33 cellular contexts compared by ENCODE assay signal in genomic region chr1:3837200-3837599, GRCh38.
"Had no signal": no experiment of that assay in that cellular context is flagged by ENCODE, and none has a peak within 500 bp of the region (broad histone marks: within the 10 kb centered on the region; RNA-seq: fewer than 3 reads in every experiment).

No MANE protein-coding gene starts in this region.

- H3K4me1 ChIP-seq: esophagus muscularis mucosa, foreskin keratinocyte, gastrocnemius medialis, heart left ventricle had no signal

- H3K27me3 ChIP-seq: brain microvascular endothelial cell, dorsolateral prefrontal cortex, esophagus muscularis mucosa, foreskin keratinocyte, gastrocnemius medialis, heart left ventricle had no signal

- H3K27me3 Mint-ChIP-seq: activated CD8-positive, alpha-beta T cell treated with anti-CD3 and anti-CD28 coated beads for 36 hours; activated naive CD8-positive, alpha-beta T cell; central memory CD8-positive, alpha-beta T cell; dendritic cell treated with granulocyte-macrophage colony-stimulating factor and Interleukin-4, amounts not matched to agents 40 ng/mL and 50 ng/mL, for 4 days; T-helper 17 cell had no signal

- H3K4me3 ChIP-seq: coronary artery, dorsolateral prefrontal cortex, esophagus muscularis mucosa, gastrocnemius medialis, heart left ventricle had no signal

- H3K9me3 Mint-ChIP-seq: central memory CD8-positive, alpha-beta T cell had no signal

- H3K27ac Mint-ChIP-seq: activated CD8-positive, alpha-beta T cell treated with anti-CD3 and anti-CD28 coated beads for 36 hours; activated naive CD8-positive, alpha-beta T cell; activated T-helper 1 cell treated with anti-CD3 and anti-CD28 coated beads, Interleukin-12 subunit alpha, Interleukin-12 subunit beta, Interleukin-2, Interleukin-4 antibody, amounts not matched to agents 30 ng/mL and 10 ng/mL and 1 ng/mL, durations not matched to agents 14 hours and 24 hours and 36 hours; activated T-helper 2 cell treated with anti-CD3 and anti-CD28 coated beads, Interferon-gamma antibody, Interleukin-2, Interleukin-4, amounts not matched to agents 10 μg/mL and 5 μg/mL and 100 μg/mL, durations not matched to agents 14 hours and 24 hours and 36 hours; dendritic cell treated with granulocyte-macrophage colony-stimulating factor and Interleukin-4, amounts not matched to agents 40 ng/mL and 50 ng/mL, for 4 days; endodermal cell; T-helper 17 cell; T-helper 2 cell treated with Interferon-gamma antibody and Interleukin-4, amounts not matched to agents 5 μg/mL and 100 μg/mL, for 36 hours had no signal

- H3K4me1 Mint-ChIP-seq: central memory CD8-positive, alpha-beta T cell; endodermal cell; T-helper 17 cell had no signal

- DNase-seq: activated CD4-positive, alpha-beta T cell treated with anti-CD3 and anti-CD28 coated beads for 4 hours; activated CD4-positive, alpha-beta T cell treated with anti-CD3 and anti-CD28 coated beads, Interleukin-2, amount 50 U/mL, for 1 hour; activated CD4-positive, alpha-beta T cell treated with anti-CD3 and anti-CD28 coated beads, Interleukin-2, amount 50 U/mL, for 48 hours; activated CD4-positive, CD25-positive, alpha-beta regulatory T cell; activated CD4-positive, CD25-positive, alpha-beta regulatory T cell treated with anti-CD3 and anti-CD28 coated beads, Interleukin-2, amount 50 U/mL, for 72 hours; activated CD8-positive, alpha-beta memory T cell treated with anti-CD3 and anti-CD28 coated beads for 24 hours; activated CD8-positive, alpha-beta T cell treated with anti-CD3 and anti-CD28 coated beads for 36 hours; activated gamma-delta T cell treated with Interleukin-2 at 50 U/mL for 16 hours; activated naive CD4-positive, alpha-beta T cell treated with anti-CD3 and anti-CD28 coated beads, Interleukin-2, amount 50 U/mL, for 16 hours; activated naive CD4-positive, alpha-beta T cell treated with Interleukin-2 at 50 U/mL for 16 hours; activated T-cell treated with anti-CD3 and anti-CD28 coated beads, Interleukin-2, amount 50 U/mL, for 4 hours; amniotic stem cell; anterior cingulate cortex; dorsolateral prefrontal cortex; effector memory CD4-positive, alpha-beta T cell; endodermal cell; erythroblast; foreskin keratinocyte; gastrocnemius medialis; glutamatergic neuron; heart left ventricle; T-helper 1 cell; T-helper 17 cell; T1000 had no signal

- H3K9me3 ChIP-seq: gastrocnemius medialis had no signal

- H3K4me3 Mint-ChIP-seq: activated CD8-positive, alpha-beta T cell treated with anti-CD3 and anti-CD28 coated beads for 36 hours; activated naive CD8-positive, alpha-beta T cell; activated T-cell treated with anti-CD3 and anti-CD28 coated beads, Interleukin-2, amount 50 U/mL, for 4 hours; activated T-helper 1 cell treated with anti-CD3 and anti-CD28 coated beads, Interleukin-12 subunit alpha, Interleukin-12 subunit beta, Interleukin-2, Interleukin-4 antibody, amounts not matched to agents 30 ng/mL and 10 ng/mL and 1 ng/mL, durations not matched to agents 14 hours and 24 hours and 36 hours; central memory CD8-positive, alpha-beta T cell; dendritic cell treated with granulocyte-macrophage colony-stimulating factor and Interleukin-4, amounts not matched to agents 40 ng/mL and 50 ng/mL, for 4 days; endodermal cell; T-helper 17 cell; T-helper 2 cell treated with Interferon-gamma antibody and Interleukin-4, amounts not matched to agents 5 μg/mL and 100 μg/mL, for 36 hours had no signal

- ATAC-seq: activated CD8-positive, alpha-beta T cell treated with anti-CD3 and anti-CD28 coated beads for 36 hours; activated T-cell treated with anti-CD3 and anti-CD28 coated beads, Interleukin-2, amount 50 U/mL, for 4 hours; foreskin keratinocyte; gastrocnemius medialis; heart left ventricle; T-helper 17 cell had no signal

- H3K27ac ChIP-seq: brain microvascular endothelial cell, coronary artery, dorsolateral prefrontal cortex, esophagus muscularis mucosa, foreskin keratinocyte, gastrocnemius medialis, heart left ventricle had no signal
